In the genomic region with DNA sequence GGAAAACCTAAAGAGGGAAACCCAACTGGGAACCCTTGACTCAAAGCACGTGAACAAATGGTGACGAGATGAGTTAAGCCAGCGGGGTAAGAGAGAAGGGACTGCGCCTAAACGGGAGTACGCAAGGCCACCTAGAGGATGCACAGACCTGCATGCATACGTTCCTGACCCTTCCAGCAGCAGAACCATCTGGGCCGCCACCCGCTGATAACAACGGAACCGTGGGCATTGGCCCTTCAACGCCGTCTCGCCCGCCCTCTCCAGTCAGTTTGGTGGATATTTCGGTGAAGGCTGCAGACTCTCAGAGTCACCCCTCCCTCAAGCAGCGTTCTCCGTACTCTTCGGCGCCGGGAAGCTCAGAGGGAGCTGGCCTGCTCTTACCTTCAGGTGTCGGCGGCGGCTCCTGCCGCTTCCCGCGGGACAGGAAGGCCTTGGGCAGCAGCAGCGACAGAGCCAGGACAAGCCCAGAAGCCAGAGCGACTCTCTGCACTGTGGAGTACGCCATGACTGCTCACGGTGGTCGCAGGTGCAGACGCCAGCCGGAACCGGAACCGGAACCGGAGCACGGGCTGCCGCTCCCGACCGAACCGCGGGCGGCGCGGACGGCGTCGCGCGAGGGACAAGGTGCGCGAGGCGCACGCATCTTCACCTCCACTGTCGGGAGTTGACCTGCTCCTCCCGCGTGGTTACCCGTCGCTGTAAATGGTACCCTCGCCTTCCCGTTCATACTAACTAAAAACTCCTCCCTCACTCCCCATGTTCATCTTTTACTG, we compare ENCODE assay signal across 8 cellular contexts. TPM values are rescaled to one million over a fixed set of nuclear protein-coding genes. Genes with fewer than 3 reads are reported as not detected.
DNase-seq lines count a peak whose midpoint lies in the region; ATAC-seq and TF ChIP-seq lines count a peak whose summit lies in the region.

A gene with protein sequence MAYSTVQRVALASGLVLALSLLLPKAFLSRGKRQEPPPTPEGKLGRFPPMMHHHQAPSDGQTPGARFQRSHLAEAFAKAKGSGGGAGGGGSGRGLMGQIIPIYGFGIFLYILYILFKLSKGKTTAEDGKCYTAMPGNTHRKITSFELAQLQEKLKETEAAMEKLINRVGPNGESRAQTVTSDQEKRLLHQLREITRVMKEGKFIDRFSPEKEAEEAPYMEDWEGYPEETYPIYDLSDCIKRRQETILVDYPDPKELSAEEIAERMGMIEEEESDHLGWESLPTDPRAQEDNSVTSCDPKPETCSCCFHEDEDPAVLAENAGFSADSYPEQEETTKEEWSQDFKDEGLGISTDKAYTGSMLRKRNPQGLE (minus strand): TSS at position 541 of the 773 bp plus-strand sequence. CDS start 36 bp downstream, at position 505.

- TF ChIP-seq CTCF in colonic mucosa (IDR thresholded peaks at IDR 0.05), result no peak

- H3K27ac ChIP-seq in HUES48 (ENCODE audit: low read depth, low read length) (peak within 1 kb of the TSS; percentile 80), colonic mucosa (no peak within 1 kb of the TSS)

- H3K9ac ChIP-seq in HUES48 (ENCODE audit: low read depth, low read length) (peak within 1 kb of the TSS; percentile 86), colonic mucosa (ENCODE audit: low read depth in 2 of 2, low read length in 2 of 2) (no peak within 1 kb of the TSS)

- H3K4me1 ChIP-seq in HUES48 (ENCODE audit: control insufficient read depth, insufficient read depth, low read length) (peaks cover 16% of the 10 kb centered on the region; the same call in 1 of the 2 replicates), colonic mucosa (no peaks in the 10 kb centered on the region)

- intact Hi-C loops in colonic mucosa (cut with DNase I), result no loop called here

- H3K27me3 ChIP-seq in HUES48 (ENCODE audit: control insufficient read depth, insufficient read depth, low read length), result peaks cover 7% of the 10 kb centered on the region
- peaks cover 11% of the 10 kb centered on the region for H3K27me3 ChIP-seq in colonic mucosa

- H3K36me3 ChIP-seq in HUES48 (ENCODE audit: control insufficient read depth, insufficient read depth, low read length) (no peaks in the 10 kb centered on the region), colonic mucosa (no peaks in the 10 kb centered on the region)

- H3K9me3 ChIP-seq in HUES48 (ENCODE audit: control insufficient read depth, insufficient read depth, low read length), result no peaks in the 10 kb centered on the region
- no peaks in the 10 kb centered on the region for H3K9me3 ChIP-seq in colonic mucosa

- H3K4me3 ChIP-seq in HUES48 (ENCODE audit: low read depth, low read length), result peak within 1 kb of the TSS; percentile 99
- peak within 1 kb of the TSS; percentile 44 for H3K4me3 ChIP-seq in colonic mucosa

- peak; percentile 56 for DNase-seq in activated CD4-positive, CD25-positive, alpha-beta regulatory T cell treated with anti-CD3 and anti-CD28 coated beads, Interleukin-2, amount 50 U/mL, for 72 hours
- DNase-seq in colonic mucosa (no peak), midbrain (lab: John Stamatoyannopoulos, UW) (peak; percentile 53), COLO829 (ENCODE audit: low spot score) (no peak), GOT3 (lab: John Stamatoyannopoulos, UW) (no peak)
- peak; percentile 26 to 41 for DNase-seq in stimulated activated CD8-positive, alpha-beta memory T cell treated with anti-CD3 and anti-CD28 coated beads, Interleukin-15, amount 100 ng/mL, for 48 hours (ENCODE audit: low read depth in 2 of 2)

- ATAC-seq in GM18909 (IDR thresholded peaks at IDR 0.05; ENCODE audit: poor library complexity, unreplicated experiment), result peak; percentile 59

RNA-seq across cellular contexts. Expression of the gene that starts here (rescaled TPM):
- total RNA-seq in colonic mucosa, result 1 to 10 TPM in 1 of 2 donors, under 1 TPM in 1; 0.79 to 2.0 TPM

Comparison
In these comparisons a context has a peak if more than half of its experiments do, and no peak if none do; other contexts are left out.
1. DNase-seq: peak in activated CD4-positive, CD25-positive, alpha-beta regulatory T cell treated with anti-CD3 and anti-CD28 coated beads, Interleukin-2, amount 50 U/mL, for 72 hours (single experiment), midbrain (single experiment) and stimulated activated CD8-positive, alpha-beta memory T cell treated with anti-CD3 and anti-CD28 coated beads, Interleukin-15, amount 100 ng/mL, for 48 hours (2 of 2); none in colonic mucosa (single experiment), COLO829 (single experiment) and GOT3 (single experiment).